In the genomic region with DNA sequence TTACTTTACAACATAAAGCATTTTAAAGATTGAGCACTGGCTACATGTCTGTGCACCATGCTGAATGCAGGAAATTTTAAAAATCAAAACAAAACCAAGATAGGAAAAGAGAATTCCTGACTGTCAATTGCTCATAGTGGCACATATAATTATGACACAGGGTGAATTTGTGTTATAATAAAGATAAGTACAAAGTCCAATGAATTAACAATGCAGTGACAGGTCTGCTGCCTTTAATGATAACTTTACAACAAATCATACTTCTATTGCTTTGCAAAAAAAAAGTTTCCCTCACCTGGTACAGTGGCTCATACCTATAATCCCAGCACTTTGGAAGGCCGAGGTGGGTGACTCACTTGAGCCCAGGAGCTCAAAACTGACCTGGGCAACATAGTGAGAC, we compare ENCODE assay signal across 26 cellular contexts.
"Had no signal": no experiment of that assay in that cellular context is flagged by ENCODE, and none has a peak within 500 bp of the region (broad histone marks: within the 10 kb centered on the region; RNA-seq: fewer than 3 reads in every experiment).

No MANE protein-coding gene starts in this region.

- H3K4me1 ChIP-seq: stomach, suprapubic skin, testis, thyroid gland, tibial artery, tibial nerve, upper lobe of left lung, upper lobe of right lung, vagina had no signal

- DNase-seq: stimulated activated CD4-positive, alpha-beta T cell treated with anti-CD3 and anti-CD28 coated beads, Interleukin-2, amount 100 ng/mL, for 48 hours; stimulated activated CD4-positive, alpha-beta T cell treated with anti-CD3 and anti-CD28 coated beads, Interleukin-4, amount 100 ng/mL, for 1 hour; stimulated activated CD4-positive, alpha-beta T cell treated with anti-CD3 and anti-CD28 coated beads, Interleukin-4, amount 100 ng/mL, for 24 hours; stimulated activated CD4-positive, alpha-beta T cell treated with anti-CD3 and anti-CD28 coated beads, Interleukin-4, amount 100 ng/mL, for 4 hours; stimulated activated CD8-positive, alpha-beta memory T cell treated with anti-CD3 and anti-CD28 coated beads, Interleukin-4, amount 100 ng/mL, for 48 hours; stimulated activated naive B cell treated with anti-CD40 and anti-IgM and Interleukin-4, amounts not matched to agents 10 μg/mL and 1 μg/mL and 100 μg/mL, for 72 hours; stimulated activated naive CD4-positive, alpha-beta T cell; stimulated activated naive CD4-positive, alpha-beta T cell treated with Interleukin-2 at 50 U/mL for 16 hours; stimulated activated naive CD8-positive, alpha-beta T cell treated with anti-CD3 and anti-CD28 coated beads, Interleukin-15, amount 100 ng/mL, for 72 hours; stimulated activated naive CD8-positive, alpha-beta T cell treated with anti-CD3 and anti-CD28 coated beads, Interleukin-15, Interleukin-2, amounts not matched to agents 100 U/mL and 50 U/mL, for 24 hours; stomach; substantia nigra; testis; thyroid gland; tibial artery; transverse colon; trophoblast cell; upper lobe of left lung; upper lobe of right lung had no signal

- H3K9me3 ChIP-seq: suprapubic skin, testis, thoracic aorta, thyroid gland, transverse colon, upper lobe of left lung, upper lobe of right lung, vagina had no signal

- H3K36me3 ChIP-seq: stomach, suprapubic skin, thoracic aorta, thyroid gland, tibial artery, tibial nerve, transverse colon, upper lobe of left lung, upper lobe of right lung, vagina had no signal

- FAIRE-seq: urothelium cell line had no signal

- ATAC-seq: stimulated activated effector memory CD8-positive, alpha-beta T cell treated with anti-CD3 and anti-CD28 coated beads, Interleukin-12 subunit alpha, Interleukin-12 subunit beta, amount 100 ng/mL, for 72 hours; stimulated activated memory B cell treated with anti-CD40 and anti-IgM and Interleukin-4, amounts not matched to agents 10 μg/mL and 1 μg/mL and 100 μg/mL, for 72 hours; stimulated activated naive B cell treated with anti-CD40 and anti-IgM and Interleukin-4, amounts not matched to agents 10 μg/mL and 1 μg/mL and 100 μg/mL, for 72 hours; stimulated activated naive CD8-positive, alpha-beta T cell treated with anti-CD3 and anti-CD28 coated beads, Interleukin-15, amount 100 ng/mL, for 72 hours; stimulated activated naive CD8-positive, alpha-beta T cell treated with anti-CD3 and anti-CD28 coated beads, Interleukin-15, Interleukin-2, amounts not matched to agents 100 U/mL and 50 U/mL, for 24 hours; upper lobe of right lung had no signal

- H3K4me3 ChIP-seq: stomach, suprapubic skin, testis, thoracic aorta, thyroid gland, tibial artery, tibial nerve, transverse colon, upper lobe of left lung, upper lobe of right lung, vagina had no signal

- H3K27ac ChIP-seq: stomach, suprapubic skin, testis, thoracic aorta, thyroid gland, tibial artery, tibial nerve, transverse colon, upper lobe of left lung, upper lobe of right lung, vagina had no signal

- H3K27me3 ChIP-seq: stomach, suprapubic skin, testis, thyroid gland, tibial artery, tibial nerve, transverse colon, upper lobe of left lung, upper lobe of right lung, vagina had no signal
